Comparison of ENCODE assay signal across 9 cellular contexts in genomic region chr1:64171797-64172281, GRCh38. TPM values are rescaled to one million over a fixed set of nuclear protein-coding genes. Genes with fewer than 3 reads are reported as not detected.
DNase-seq lines count a peak whose midpoint lies in the region; ATAC-seq and TF ChIP-seq lines count a peak whose summit lies in the region.
"Had no signal": no experiment of that assay in that cellular context is flagged by ENCODE, and none has a peak within 500 bp of the region (broad histone marks: within the 10 kb centered on the region; RNA-seq: fewer than 3 reads in every experiment).

No MANE protein-coding gene starts in this region.

- TF ChIP-seq POLR2A in breast epithelium (IDR thresholded peaks at IDR 0.05) = no peak
- TF ChIP-seq POLR2A in Peyer's patch (IDR thresholded peaks at IDR 0.05) = no peak

- no peak overlapping the region for H3K4me3 ChIP-seq in breast epithelium
- no peak overlapping the region for H3K4me3 ChIP-seq in Peyer's patch

- BruUV-seq in MCF 10A (replicated peaks; lab: Mats Ljungman, UMichigan) = no TSS peak

- H3K27ac ChIP-seq in breast epithelium (no peak overlapping the region), Peyer's patch (peak overlapping the region in 3 of 4 donors; percentile 5 to 56 (median 27))

- ATAC-seq in HG03108 (IDR thresholded peaks at IDR 0.05; ENCODE audit: unreplicated experiment) = peak; percentile 50
- peak; percentile 93 for ATAC-seq in left colon
- no peak for ATAC-seq in HG03045 (IDR thresholded peaks at IDR 0.05; ENCODE audit: unreplicated experiment)

- no peaks in the 10 kb centered on the region for H3K27me3 Mint-ChIP-seq in MCF 10A (ENCODE audit: insufficient read depth, unreplicated experiment)

- H3K36me3 ChIP-seq in breast epithelium (no peaks in the 10 kb centered on the region), Peyer's patch (no peaks in the 10 kb centered on the region)

- H3K4me3 Mint-ChIP-seq in MCF 10A (ENCODE audit: unreplicated experiment) = no peak overlapping the region
- H3K4me3 Mint-ChIP-seq: activated naive CD8-positive, alpha-beta T cell treated with anti-CD3 and anti-CD28 coated beads, Interleukin-2, amount 10 ng/mL, durations not matched to agents 7 days and 5 days had no signal

- POLR2A ChIA-PET in MCF 10A (lab: Yijun Ruan, JAX) = interaction anchor here (0.8 to 1.5 kb wide), 2 partner anchors 129 to 270 kb away, joined by 4 read pairs; no protein-coding TSS in a partner anchor

- CTCF ChIA-PET in MCF 10A (lab: Yijun Ruan, JAX) = interaction anchor here (0.6 to 1.0 kb wide), 2 partner anchors 480 to 741 kb away, joined by 3 to 7 read pairs; no protein-coding TSS in a partner anchor

- H3K4me1 Mint-ChIP-seq in MCF 10A (ENCODE audit: insufficient read depth, unreplicated experiment) = peaks cover 21% of the 10 kb centered on the region

- intact Hi-C loops in MCF 10A (cut with micrococcal nuclease) = no loop called here
- intact Hi-C loops in breast epithelium (cut with DNase I; ENCODE audit: low total_unique reads) = no loop called here
- intact Hi-C loops in left colon (cut with DNase I, micrococcal nuclease) = no loop called here

- no peaks in the 10 kb centered on the region for H3K9me3 Mint-ChIP-seq in MCF 10A (ENCODE audit: unreplicated experiment)
- H3K9me3 Mint-ChIP-seq: activated naive CD8-positive, alpha-beta T cell treated with anti-CD3 and anti-CD28 coated beads, Interleukin-2, amount 10 ng/mL, durations not matched to agents 7 days and 5 days had no signal

- no peaks in the 10 kb centered on the region for H3K9me3 ChIP-seq in breast epithelium
- H3K9me3 ChIP-seq in Peyer's patch = no peaks in the 10 kb centered on the region

- DNase-seq in MCF 10A (ENCODE audit: unreplicated experiment) = peak; percentile 44
- DNase-seq in breast epithelium (ENCODE audit: low spot score in 2 of 2) = no peak
- no peak for DNase-seq in Peyer's patch
- DNase-seq in left colon = no peak
- no peak for DNase-seq in NCI-H2227 treated with DMSO at 0.1 percent for 48 hours (lab: John Stamatoyannopoulos, UW)
- no peak for DNase-seq in SHP77 treated with DMSO at 0.1 percent for 48 hours (lab: John Stamatoyannopoulos, UW)
- DNase-seq: activated naive CD8-positive, alpha-beta T cell treated with anti-CD3 and anti-CD28 coated beads, Interleukin-2, amount 10 ng/mL, durations not matched to agents 7 days and 5 days had no signal

- H3K27ac Mint-ChIP-seq in MCF 10A (ENCODE audit: low read depth, unreplicated experiment) = peak overlapping the region; percentile 46
- H3K27ac Mint-ChIP-seq: activated naive CD8-positive, alpha-beta T cell treated with anti-CD3 and anti-CD28 coated beads, Interleukin-2, amount 10 ng/mL, durations not matched to agents 7 days and 5 days had no signal

- H3K4me1 ChIP-seq in breast epithelium = no peaks in the 10 kb centered on the region
- peaks cover 0 to 11% (median 2%) of the 10 kb centered on the region in 4 donors for H3K4me1 ChIP-seq in Peyer's patch

- no peak for TF ChIP-seq CTCF in MCF 10A (IDR thresholded peaks at IDR 0.05; ENCODE audit: unreplicated experiment)
- no peak for TF ChIP-seq CTCF in breast epithelium (IDR thresholded peaks at IDR 0.05)
- TF ChIP-seq CTCF in Peyer's patch (IDR thresholded peaks at IDR 0.05) = no peak

- H3K27me3 ChIP-seq in breast epithelium (no peaks in the 10 kb centered on the region), Peyer's patch (no peaks in the 10 kb centered on the region)

- H3K36me3 Mint-ChIP-seq in MCF 10A (ENCODE audit: insufficient read depth, unreplicated experiment) = peaks cover 6% of the 10 kb centered on the region
- H3K36me3 Mint-ChIP-seq: activated naive CD8-positive, alpha-beta T cell treated with anti-CD3 and anti-CD28 coated beads, Interleukin-2, amount 10 ng/mL, durations not matched to agents 7 days and 5 days had no signal

RNA-seq across cellular contexts. Expression of gene UBE2U, which starts 31.6 kb away (rescaled TPM):
- total RNA-seq in MCF 10A (2022) = not detected in 2 replicates
- not detected for total RNA-seq in breast epithelium
- not detected for total RNA-seq in Peyer's patch
- not detected for total RNA-seq in left colon
- total RNA-seq: activated naive CD8-positive, alpha-beta T cell treated with anti-CD3 and anti-CD28 coated beads, Interleukin-2, amount 10 ng/mL, durations not matched to agents 7 days and 5 days had no signal

Comparison
In these comparisons a context has a peak if more than half of its experiments do, and no peak if none do; other contexts are left out.
1. H3K27ac ChIP-seq: peak in Peyer's patch (3 of 4); none in breast epithelium (0 of 2).